Comparison of ENCODE assay signal across 11 cellular contexts in genomic region chr3:60064210-60065178, GRCh38.
DNase-seq lines count a peak whose midpoint lies in the region; ATAC-seq and TF ChIP-seq lines count a peak whose summit lies in the region.
"Had no signal": no experiment of that assay in that cellular context is flagged by ENCODE, and none has a peak within 500 bp of the region (broad histone marks: within the 10 kb centered on the region; RNA-seq: fewer than 3 reads in every experiment).

No MANE protein-coding gene starts in this region.

- peak overlapping the region; percentile 90 for H3K27ac Mint-ChIP-seq in activated naive CD4-positive, alpha-beta T cell treated with anti-CD3 and anti-CD28 coated beads, Interleukin-2, amount 10 ng/mL, durations not matched to agents 7 days and 5 days
- H3K27ac Mint-ChIP-seq in T-cell: peak overlapping the region; percentile 94 to 97
- H3K27ac Mint-ChIP-seq: mesothelial cell of epicardium had no signal

- H3K4me1 Mint-ChIP-seq in activated naive CD4-positive, alpha-beta T cell treated with anti-CD3 and anti-CD28 coated beads, Interleukin-2, amount 10 ng/mL, durations not matched to agents 7 days and 5 days: peaks cover 83% of the 10 kb centered on the region
- peaks cover 55 to 78% (median 65%) of the 10 kb centered on the region in 3 donors for H3K4me1 Mint-ChIP-seq in T-cell

- no peak for TF ChIP-seq CTCF in fibroblast of lung (conservative IDR thresholded peaks at IDR 0.05 in 1 of 2, IDR thresholded peaks at IDR 0.05 in 1 of 2; ENCODE audit: low read depth in 1 of 2, low read length in 2 of 2)
- no peak for TF ChIP-seq CTCF in colonic mucosa (IDR thresholded peaks at IDR 0.05)

- intact Hi-C loops in colonic mucosa (cut with DNase I): no loop called here

- no peaks in the 10 kb centered on the region for H3K27me3 ChIP-seq in fibroblast of lung (ENCODE audit: control insufficient read depth, insufficient read depth, low read length)
- no peaks in the 10 kb centered on the region for H3K27me3 ChIP-seq in colonic mucosa
- H3K27me3 ChIP-seq: gastrocnemius medialis, suprapubic skin had no signal

- H3K9ac ChIP-seq in fibroblast of lung (ENCODE audit: insufficient read depth, low read length): no peak overlapping the region
- no peak overlapping the region for H3K9ac ChIP-seq in colonic mucosa (ENCODE audit: low read depth in 2 of 2, low read length in 2 of 2)

- no peaks in the 10 kb centered on the region for H3K79me2 ChIP-seq in fibroblast of lung (ENCODE audit: control insufficient read depth, insufficient read depth, low read length)

- H4K20me1 ChIP-seq in fibroblast of lung (ENCODE audit: control insufficient read depth, extremely low read depth, insufficient read depth, low read length): no peaks in the 10 kb centered on the region

- H3K27ac ChIP-seq in fibroblast of lung (ENCODE audit: insufficient read depth, low read length) (no peak overlapping the region), colonic mucosa (no peak overlapping the region)
- H3K27ac ChIP-seq: gastrocnemius medialis, suprapubic skin had no signal

- H3K4me1 ChIP-seq in fibroblast of lung (ENCODE audit: control insufficient read depth, extremely low read depth, insufficient read depth, low read length) (no peaks in the 10 kb centered on the region), colonic mucosa (no peaks in the 10 kb centered on the region)
- H3K4me1 ChIP-seq: gastrocnemius medialis, suprapubic skin had no signal

- H3K4me3 ChIP-seq in fibroblast of lung (replicated peaks in 1 of 4; ENCODE audit: control extremely low read depth in 1 of 4, insufficient read depth in 1 of 4, low read depth in 3 of 4, low read length in 4 of 4) (no peak overlapping the region), colonic mucosa (no peak overlapping the region)
- H3K4me3 ChIP-seq: gastrocnemius medialis, suprapubic skin had no signal

- peak; percentile 68 to 92 (median 88) for ATAC-seq in T-cell (replicated peaks in 1 of 4)
- peak; percentile 92 for ATAC-seq in stimulated activated naive CD8-positive, alpha-beta T cell treated with anti-CD3 and anti-CD28 coated beads, Interleukin-15, Interleukin-2, amounts not matched to agents 100 U/mL and 50 U/mL, for 24 hours
- ATAC-seq: gastrocnemius medialis had no signal

- H3K9me3 Mint-ChIP-seq in activated naive CD4-positive, alpha-beta T cell treated with anti-CD3 and anti-CD28 coated beads, Interleukin-2, amount 10 ng/mL, durations not matched to agents 7 days and 5 days: peaks cover 4% of the 10 kb centered on the region
- no peaks in the 10 kb centered on the region for H3K9me3 Mint-ChIP-seq in T-cell
- H3K9me3 Mint-ChIP-seq: mesothelial cell of epicardium had no signal

- H3K9me3 ChIP-seq in fibroblast of lung (ENCODE audit: control insufficient read depth, insufficient read depth, low read depth, low read length): no peaks in the 10 kb centered on the region
- no peaks in the 10 kb centered on the region for H3K9me3 ChIP-seq in colonic mucosa
- H3K9me3 ChIP-seq: gastrocnemius medialis, suprapubic skin had no signal

- no peaks in the 10 kb centered on the region for H3K36me3 ChIP-seq in fibroblast of lung (ENCODE audit: control insufficient read depth, insufficient read depth, low read length)
- H3K36me3 ChIP-seq in colonic mucosa: no peaks in the 10 kb centered on the region
- H3K36me3 ChIP-seq: gastrocnemius medialis, suprapubic skin had no signal

- no peak overlapping the region for H2AFZ ChIP-seq in fibroblast of lung (ENCODE audit: low read length)

- peaks cover 72% of the 10 kb centered on the region for H3K36me3 Mint-ChIP-seq in activated naive CD4-positive, alpha-beta T cell treated with anti-CD3 and anti-CD28 coated beads, Interleukin-2, amount 10 ng/mL, durations not matched to agents 7 days and 5 days
- H3K36me3 Mint-ChIP-seq in T-cell: peaks cover 18% of the 10 kb centered on the region
- H3K36me3 Mint-ChIP-seq: mesothelial cell of epicardium had no signal

- DNase-seq in activated naive CD4-positive, alpha-beta T cell treated with anti-CD3 and anti-CD28 coated beads, Interleukin-2, amount 10 ng/mL, durations not matched to agents 7 days and 5 days: no peak
- DNase-seq in activated naive CD4-positive, alpha-beta T cell (lab: John Stamatoyannopoulos, UW): no peak
- peak in 7 of 34 experiments; percentile 10 to 30 (median 17) for DNase-seq in T-cell
- DNase-seq in fibroblast of lung (ENCODE audit: low read depth in 2 of 2): peak; percentile 82 to 89
- no peak for DNase-seq in stimulated activated naive CD8-positive, alpha-beta T cell treated with anti-CD3 and anti-CD28 coated beads, Interleukin-15, Interleukin-2, amounts not matched to agents 100 U/mL and 50 U/mL, for 24 hours
- no peak for DNase-seq in middle frontal gyrus (ENCODE audit: extremely low spot score, low spot score)
- DNase-seq in colonic mucosa: no peak
- no peak for DNase-seq in hippocampal formation (lab: John Stamatoyannopoulos, UW)
- DNase-seq: gastrocnemius medialis had no signal

- CTCF ChIA-PET in activated naive CD4-positive, alpha-beta T cell treated with anti-CD3 and anti-CD28 coated beads, Interleukin-2, amount 10 ng/mL, durations not matched to agents 7 days and 5 days (lab: Charles Lee): interaction anchor here (0.6 to 1.7 kb wide), 5 partner anchors 11 to 751 kb away, joined by 3 to 5 read pairs (median 3); no protein-coding TSS in a partner anchor
- CTCF ChIA-PET in T-cell (lab: Charles Lee): interaction anchor here in 1 of 2 donors (0.6 to 1.2 kb wide), 3 partner anchors 14 to 155 kb away, joined by 3 to 5 read pairs (median 3); no protein-coding TSS in a partner anchor

- H3K4me2 ChIP-seq in fibroblast of lung (ENCODE audit: extremely low read depth, insufficient read depth, low read length): no peak overlapping the region

- POLR2A ChIA-PET in T-cell (lab: Charles Lee): interaction anchor here (0.6 to 1.1 kb wide), 2 partner anchors 11 to 14 kb away, joined by 3 to 4 read pairs; no protein-coding TSS in a partner anchor

- no peak overlapping the region for H3K4me3 Mint-ChIP-seq in activated naive CD4-positive, alpha-beta T cell treated with anti-CD3 and anti-CD28 coated beads, Interleukin-2, amount 10 ng/mL, durations not matched to agents 7 days and 5 days
- peak overlapping the region in 2 of 3 donors; percentile 49 to 53 for H3K4me3 Mint-ChIP-seq in T-cell
- H3K4me3 Mint-ChIP-seq: mesothelial cell of epicardium had no signal

- no peaks in the 10 kb centered on the region for H3K27me3 Mint-ChIP-seq in activated naive CD4-positive, alpha-beta T cell treated with anti-CD3 and anti-CD28 coated beads, Interleukin-2, amount 10 ng/mL, durations not matched to agents 7 days and 5 days
- H3K27me3 Mint-ChIP-seq in T-cell: no peaks in the 10 kb centered on the region

Comparison
In these comparisons a context has a peak if more than half of its experiments do, and no peak if none do; other contexts are left out.
1. DNase-seq: peak in fibroblast of lung (2 of 2); none in activated naive CD4-positive, alpha-beta T cell treated with anti-CD3 and anti-CD28 coated beads, Interleukin-2, amount 10 ng/mL, durations not matched to agents 7 days and 5 days (single experiment), activated naive CD4-positive, alpha-beta T cell (0 of 4), stimulated activated naive CD8-positive, alpha-beta T cell treated with anti-CD3 and anti-CD28 coated beads, Interleukin-15, Interleukin-2, amounts not matched to agents 100 U/mL and 50 U/mL, for 24 hours (single experiment), middle frontal gyrus (single experiment), colonic mucosa (single experiment) and hippocampal formation (0 of 2).